12 cellular contexts compared by ENCODE assay signal in genomic region chr1:37676281-37677243, GRCh38.
DNase-seq lines count a peak whose midpoint lies in the region; ATAC-seq and TF ChIP-seq lines count a peak whose summit lies in the region.
"Had no signal": no experiment of that assay in that cellular context is flagged by ENCODE, and none has a peak within 500 bp of the region (broad histone marks: within the 10 kb centered on the region; RNA-seq: fewer than 3 reads in every experiment).

No MANE protein-coding gene starts in this region.

- peak overlapping the region in 4 of 10 experiments; percentile 5 to 17 (median 12); a peak in 2 of 20 replicates for H3K4me3 ChIP-seq in BLaER1 treated with 17β-estradiol and CSF1 and Interleukin-3, amounts not matched to agents 10 nM and 100 nM
- H3K4me3 ChIP-seq in OCI-LY1 (ENCODE audit: low read depth, low read length, poor library complexity, severe bottlenecking) = no peak overlapping the region
- H3K4me3 ChIP-seq in muscle layer of colon (ENCODE audit: low read depth in 1 of 2, low read length in 2 of 2) = peak overlapping the region in 1 of 2 donors; percentile 17

- no peaks in the 10 kb centered on the region for H3K9me3 ChIP-seq in BLaER1 treated with 17β-estradiol and CSF1 and Interleukin-3, amounts not matched to agents 10 nM and 100 nM (replicated peaks in 1 of 11)
- H3K9me3 ChIP-seq in OCI-LY1 (ENCODE audit: low read length) (no peaks in the 10 kb centered on the region), muscle layer of colon (ENCODE audit: low read length) (no peaks in the 10 kb centered on the region)

- ATAC-seq in GM19468 (IDR thresholded peaks at IDR 0.05; ENCODE audit: extremely low read depth, unreplicated experiment) = peak; percentile 25

- no peaks in the 10 kb centered on the region for H3K9me2 ChIP-seq in OCI-LY1 (ENCODE audit: low read depth, low read length)

- no peak overlapping the region for H2AFZ ChIP-seq in OCI-LY1 (ENCODE audit: low read length)

- peaks cover 5 to 16% (median 10%) of the 10 kb centered on the region in 11 experiments; a peak in 15 of 22 replicates for H3K36me3 ChIP-seq in BLaER1 treated with 17β-estradiol and CSF1 and Interleukin-3, amounts not matched to agents 10 nM and 100 nM
- H3K36me3 ChIP-seq in OCI-LY1 (ENCODE audit: insufficient read depth, low read length) (peaks cover 9% of the 10 kb centered on the region; the same call in 1 of the 2 replicates), muscle layer of colon (ENCODE audit: insufficient read depth, low read length) (no peaks in the 10 kb centered on the region)

- no peaks in the 10 kb centered on the region for H4K20me1 ChIP-seq in BLaER1 treated with 17β-estradiol and CSF1 and Interleukin-3, amounts not matched to agents 10 nM and 100 nM
- no peaks in the 10 kb centered on the region for H4K20me1 ChIP-seq in OCI-LY1 (ENCODE audit: insufficient read depth, low read length)

- no peak for DNase-seq in AG08396 (ENCODE audit: low spot score)
- DNase-seq in NCI-H2107 (lab: John Stamatoyannopoulos, UW) = no peak
- DNase-seq in retina = no peak
- no peak for DNase-seq in NCI-H2227 treated with DMSO at 0.1 percent for 48 hours (lab: John Stamatoyannopoulos, UW)
- DNase-seq: activated T-cell treated with anti-CD3 and anti-CD28 coated beads for 4 hours, cortex of kidney, T-helper 1 cell had no signal

- H3K4me1 ChIP-seq in BLaER1 treated with 17β-estradiol and CSF1 and Interleukin-3, amounts not matched to agents 10 nM and 100 nM = peaks cover 43 to 64% (median 56%) of the 10 kb centered on the region in 10 experiments
- peaks cover 15% of the 10 kb centered on the region for H3K4me1 ChIP-seq in OCI-LY1 (ENCODE audit: insufficient read depth, low read length, severe bottlenecking)
- peaks cover 22% of the 10 kb centered on the region for H3K4me1 ChIP-seq in muscle layer of colon (ENCODE audit: insufficient read depth, low read length)

- peak overlapping the region; percentile 33 to 78 (median 58); a peak in 21 of 22 replicates for H3K9ac ChIP-seq in BLaER1 treated with 17β-estradiol and CSF1 and Interleukin-3, amounts not matched to agents 10 nM and 100 nM
- H3K9ac ChIP-seq in OCI-LY1 (ENCODE audit: low read length) = no peak overlapping the region
- H3K9ac ChIP-seq in muscle layer of colon (ENCODE audit: low read length) = peak overlapping the region; percentile 7

- no peak for TF ChIP-seq CTCF in OCI-LY1 (IDR thresholded peaks at IDR 0.05; ENCODE audit: low read length)

- peak overlapping the region; percentile 57 to 85 (median 72) for H3K27ac ChIP-seq in BLaER1 treated with 17β-estradiol and CSF1 and Interleukin-3, amounts not matched to agents 10 nM and 100 nM
- H3K27ac ChIP-seq in OCI-LY1 (ENCODE audit: low read depth, low read length, poor library complexity, severe bottlenecking) (no peak overlapping the region), muscle layer of colon (ENCODE audit: low read depth, low read length) (peak overlapping the region; percentile 39)
- H3K27ac ChIP-seq: HL-60 had no signal

- H3F3A ChIP-seq in OCI-LY1 (ENCODE audit: insufficient read depth, low read length) = no peaks in the 10 kb centered on the region

- H3K27me3 ChIP-seq in BLaER1 treated with 17β-estradiol and CSF1 and Interleukin-3, amounts not matched to agents 10 nM and 100 nM = peaks cover 0 to 11% (median 0%) of the 10 kb centered on the region in 11 experiments; a peak in 4 of 22 replicates
- H3K27me3 ChIP-seq in OCI-LY1 (ENCODE audit: insufficient read depth, low read length) (no peaks in the 10 kb centered on the region), muscle layer of colon (ENCODE audit: control insufficient read depth in 1 of 2, insufficient read depth in 2 of 2, low read length in 2 of 2) (peaks cover under 1 to 4% of the 10 kb centered on the region in 2 donors)

- H3K4me2 ChIP-seq in BLaER1 treated with 17β-estradiol and CSF1 and Interleukin-3, amounts not matched to agents 10 nM and 100 nM = peak overlapping the region; percentile 67 to 96 (median 83)
- peak overlapping the region; percentile 34 for H3K4me2 ChIP-seq in OCI-LY1 (ENCODE audit: low read length)

- H3K79me2 ChIP-seq in OCI-LY1 (ENCODE audit: insufficient read depth, low read length) = no peaks in the 10 kb centered on the region
